In the genomic region with DNA sequence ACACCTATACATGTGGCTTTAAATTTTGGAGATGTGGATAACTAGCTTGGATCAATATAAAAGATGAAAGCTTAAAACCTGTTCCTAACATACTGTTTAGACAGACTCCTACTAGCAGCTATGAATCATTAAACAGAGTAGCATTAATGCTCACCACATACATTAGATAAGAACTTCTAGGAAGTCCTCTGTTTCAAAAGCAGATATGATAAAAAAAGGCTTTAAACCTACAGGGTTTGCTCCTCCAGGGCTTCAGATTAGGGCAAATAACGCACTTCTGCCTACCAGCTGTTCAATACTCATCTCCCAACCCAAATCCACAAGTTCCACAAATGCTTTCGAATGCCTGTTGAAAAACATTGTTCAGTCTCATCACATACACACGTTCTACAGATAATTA, we compare ENCODE assay signal across 8 cellular contexts. TPM values are rescaled to one million over a fixed set of nuclear protein-coding genes. Genes with fewer than 3 reads are reported as not detected.
DNase-seq lines count a peak whose midpoint lies in the region; ATAC-seq and TF ChIP-seq lines count a peak whose summit lies in the region.

No MANE protein-coding gene starts in this region.

- no peaks in the 10 kb centered on the region for H3K36me3 Mint-ChIP-seq in CD4-positive, CD25-positive, alpha-beta regulatory T cell
- H3K36me3 Mint-ChIP-seq in MCF 10A (ENCODE audit: insufficient read depth, unreplicated experiment): no peaks in the 10 kb centered on the region
- H3K36me3 Mint-ChIP-seq in mesothelial cell of epicardium: no peaks in the 10 kb centered on the region

- H3K9me3 ChIP-seq in CD4-positive, CD25-positive, alpha-beta regulatory T cell (ENCODE audit: control insufficient read depth in 2 of 2, low read length in 2 of 2): no peaks in the 10 kb centered on the region

- TF ChIP-seq CTCF in LNCaP clone FGC (IDR thresholded peaks at IDR 0.05; ENCODE audit: control insufficient read depth, extremely low read depth, insufficient read depth): no peak
- no peak for TF ChIP-seq CTCF in MCF 10A (IDR thresholded peaks at IDR 0.05; ENCODE audit: unreplicated experiment)
- no peak for TF ChIP-seq CTCF in mesothelial cell of epicardium (IDR thresholded peaks at IDR 0.05; ENCODE audit: unreplicated experiment)

- BruUV-seq in MCF 10A (replicated peaks; lab: Mats Ljungman, UMichigan): TSS peak; percentile 35

- no peak overlapping the region for H3K27ac ChIP-seq in CD4-positive, CD25-positive, alpha-beta regulatory T cell (ENCODE audit: insufficient read depth, low read length, poor library complexity, severe bottlenecking)

- H3K27me3 Mint-ChIP-seq in CD4-positive, CD25-positive, alpha-beta regulatory T cell: peaks cover 5% of the 10 kb centered on the region
- H3K27me3 Mint-ChIP-seq in MCF 10A (ENCODE audit: insufficient read depth, unreplicated experiment) (no peaks in the 10 kb centered on the region), mesothelial cell of epicardium (ENCODE audit: low read depth) (no peaks in the 10 kb centered on the region)

- peaks cover 3% of the 10 kb centered on the region for H3K27me3 ChIP-seq in CD4-positive, CD25-positive, alpha-beta regulatory T cell (ENCODE audit: control insufficient read depth, insufficient read depth, low read length)

- POLR2A ChIA-PET in MCF 10A (lab: Yijun Ruan, JAX): interaction anchor here (0.5 to 4.7 kb wide), 20 partner anchors 10 to 388 kb away, joined by 3 to 57 read pairs (median 4); partner anchors contain the start of genes ABRACL and CITED2

- H3K4me1 ChIP-seq in CD4-positive, CD25-positive, alpha-beta regulatory T cell (ENCODE audit: control insufficient read depth, insufficient read depth, low read length, poor library complexity, severe bottlenecking): peaks cover 52% of the 10 kb centered on the region

- H3K27ac Mint-ChIP-seq in CD4-positive, CD25-positive, alpha-beta regulatory T cell: peak overlapping the region; percentile 2 to 84 (median 70)
- H3K27ac Mint-ChIP-seq in MCF 10A (ENCODE audit: low read depth, unreplicated experiment): peak overlapping the region; percentile 97
- peak overlapping the region; percentile 81 for H3K27ac Mint-ChIP-seq in mesothelial cell of epicardium

- peak overlapping the region in 1 of 4 donors; percentile 88 for H3K4me3 Mint-ChIP-seq in CD4-positive, CD25-positive, alpha-beta regulatory T cell
- H3K4me3 Mint-ChIP-seq in MCF 10A (ENCODE audit: unreplicated experiment): no peak overlapping the region
- H3K4me3 Mint-ChIP-seq in mesothelial cell of epicardium: no peak overlapping the region

- CTCF ChIA-PET in MCF 10A (lab: Yijun Ruan, JAX): interaction anchor here (0.6 to 5.1 kb wide), 9 partner anchors 11 to 368 kb away, joined by 3 to 44 read pairs (median 5); no protein-coding TSS in a partner anchor

- DNase-seq in CD4-positive, CD25-positive, alpha-beta regulatory T cell: peak in 1 of 3 donors; percentile 42
- no peak for DNase-seq in LNCaP clone FGC (ENCODE audit: low read depth)
- no peak for DNase-seq in MCF 10A (ENCODE audit: unreplicated experiment)
- no peak for DNase-seq in mesothelial cell of epicardium (ENCODE audit: low spot score in 2 of 2, unreplicated experiment in 2 of 2)
- no peak for DNase-seq in NCI-H2196 (lab: John Stamatoyannopoulos, UW; ENCODE audit: unreplicated experiment)
- no peak for DNase-seq in NCI-H774 (lab: John Stamatoyannopoulos, UW)

- H3K4me1 Mint-ChIP-seq in CD4-positive, CD25-positive, alpha-beta regulatory T cell: peaks cover 11 to 19% (median 15%) of the 10 kb centered on the region in 4 donors
- H3K4me1 Mint-ChIP-seq in MCF 10A (ENCODE audit: insufficient read depth, unreplicated experiment) (peaks cover 3% of the 10 kb centered on the region), mesothelial cell of epicardium (peaks cover 23% of the 10 kb centered on the region)

- H3K4me3 ChIP-seq in CD4-positive, CD25-positive, alpha-beta regulatory T cell (ENCODE audit: low read depth, low read length): peak overlapping the region; percentile 91
- peak overlapping the region; percentile 77 for H3K4me3 ChIP-seq in LNCaP clone FGC (ENCODE audit: low read depth, low read length)

- intact Hi-C loops in MCF 10A (cut with micrococcal nuclease): loop anchor here (5.0 to 10.0 kb wide), 3 partner anchors 41 to 392 kb away; partner anchors contain the start of gene ABRACL

- no peaks in the 10 kb centered on the region for H3K36me3 ChIP-seq in CD4-positive, CD25-positive, alpha-beta regulatory T cell (ENCODE audit: control insufficient read depth, insufficient read depth, low read length)

- ATAC-seq in CD4-positive, CD25-positive, alpha-beta regulatory T cell (ENCODE audit: low read depth in 2 of 2): peak; percentile 14 to 17
- no peak for ATAC-seq in HG03139 (IDR thresholded peaks at IDR 0.05; ENCODE audit: unreplicated experiment)
- no peak for ATAC-seq in HG03108 (IDR thresholded peaks at IDR 0.05; ENCODE audit: unreplicated experiment)

- H3K9me3 Mint-ChIP-seq in CD4-positive, CD25-positive, alpha-beta regulatory T cell: no peaks in the 10 kb centered on the region
- no peaks in the 10 kb centered on the region for H3K9me3 Mint-ChIP-seq in MCF 10A (ENCODE audit: unreplicated experiment)
- H3K9me3 Mint-ChIP-seq in mesothelial cell of epicardium: no peaks in the 10 kb centered on the region

RNA-seq across cellular contexts. Expression of gene REPS1, which starts 1.5 kb away (rescaled TPM):
- total RNA-seq in CD4-positive, CD25-positive, alpha-beta regulatory T cell: 55.4 TPM
- polyA plus RNA-seq in CD4-positive, CD25-positive, alpha-beta regulatory T cell: 10 to 100 TPM; 16.1 to 25.8 (median 24.2) TPM
- total RNA-seq in MCF 10A (2022): 54.8 and 65.3 TPM in 2 replicates
- 85.6 to 95.4 TPM (median 89.4 TPM) in 3 replicates for total RNA-seq in mesothelial cell of epicardium

RNA-seq across cellular contexts. Expression of gene ABRACL, which starts 42.0 kb away (rescaled TPM):
- 43.8 TPM for total RNA-seq in CD4-positive, CD25-positive, alpha-beta regulatory T cell
- polyA plus RNA-seq in CD4-positive, CD25-positive, alpha-beta regulatory T cell: 100 to 1,000 TPM; 160 to 194 (median 172) TPM
- 24.0 and 36.8 TPM in 2 replicates for total RNA-seq in MCF 10A (2022)
- total RNA-seq in mesothelial cell of epicardium: 60.6 to 63.0 TPM (median 60.9 TPM) in 3 replicates

Comparison
In these comparisons a context has a peak if more than half of its experiments do, and no peak if none do; other contexts are left out.
1. ATAC-seq: peak in CD4-positive, CD25-positive, alpha-beta regulatory T cell (2 of 2); none in HG03139 (single experiment) and HG03108 (single experiment).
2. Peak in every context shown above with its lines, with median percentiles within 50 percentile points of each other: H3K27ac Mint-ChIP-seq.